In the genomic region with DNA sequence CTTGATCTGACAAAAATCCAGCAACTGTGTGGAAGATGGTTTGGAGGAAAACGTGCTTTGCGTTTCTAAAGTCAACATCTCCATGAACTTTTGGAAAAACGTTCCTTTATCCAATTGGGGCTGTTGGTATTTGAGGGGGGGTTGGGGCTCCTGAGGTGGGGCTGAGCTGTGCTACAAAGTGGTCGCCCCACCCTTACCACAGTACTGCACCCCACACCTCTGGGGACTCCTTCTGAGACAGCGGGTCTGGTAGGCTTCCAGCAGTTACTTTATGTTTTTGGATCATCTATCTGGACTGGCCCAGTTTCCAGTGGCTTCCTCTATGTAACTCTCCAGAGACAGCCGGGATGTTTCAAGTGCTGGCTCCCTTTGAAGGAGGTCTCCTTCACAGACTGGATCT, we compare ENCODE assay signal across 28 cellular contexts.
"Had no signal": no experiment of that assay in that cellular context is flagged by ENCODE, and none has a peak within 500 bp of the region (broad histone marks: within the 10 kb centered on the region; RNA-seq: fewer than 3 reads in every experiment).

No MANE protein-coding gene starts in this region.

- H3K79me2 ChIP-seq: hepatocyte had no signal

- H3K27me3 Mint-ChIP-seq: naive B cell; progenitor cell of endocrine pancreas; stimulated activated naive B cell treated with anti-CD40 and anti-IgM and Interleukin-4, amounts not matched to agents 10 μg/mL and 1 μg/mL and 100 μg/mL, for 72 hours had no signal

- H3K9me3 ChIP-seq: left ventricle myocardium inferior, neutrophil, ovary, right atrium auricular region, right lobe of liver, stomach, testis, thyroid gland, upper lobe of right lung had no signal

- H3K36me3 Mint-ChIP-seq: mesothelial cell of epicardium; naive B cell; natural killer cell; neural progenitor cell; stimulated activated naive B cell treated with anti-CD40 and anti-IgM and Interleukin-4, amounts not matched to agents 10 μg/mL and 1 μg/mL and 100 μg/mL, for 72 hours had no signal

- H3K36me3 ChIP-seq: left ventricle myocardium inferior, neural progenitor cell, neutrophil, ovary, right atrium auricular region, right lobe of liver, stomach, thyroid gland, upper lobe of right lung had no signal

- H3K27ac Mint-ChIP-seq: mesothelial cell of epicardium, natural killer cell, nephron progenitor cell, neural progenitor cell, progenitor cell of endocrine pancreas had no signal

- H3K4me2 ChIP-seq: hepatocyte, neural progenitor cell had no signal

- H3K4me1 Mint-ChIP-seq: mesothelial cell of epicardium, nephron progenitor cell, neural progenitor cell had no signal

- H3K27me3 ChIP-seq: hepatocyte, neural progenitor cell, neutrophil, ovary, right atrium auricular region, right lobe of liver, stomach, testis, thyroid gland, upper lobe of right lung had no signal

- H3K4me3 ChIP-seq: hepatocyte, left ventricle myocardium inferior, lung, neural progenitor cell, ovary, right atrium auricular region, right lobe of liver, skin epidermis, stomach, testis, thyroid gland, upper lobe of right lung had no signal

- H3K27ac ChIP-seq: hepatocyte, left ventricle myocardium inferior, neural progenitor cell, neutrophil, ovary, right atrium auricular region, right lobe of liver, stomach, testis, thyroid gland, upper lobe of right lung had no signal

- H3K4me1 ChIP-seq: left ventricle myocardium inferior, neural progenitor cell, right atrium auricular region, right lobe of liver, stomach, testis, thyroid gland, upper lobe of right lung had no signal

- H3K9me3 Mint-ChIP-seq: mesothelial cell of epicardium, natural killer cell, nephron progenitor cell, neural progenitor cell had no signal

- DNase-seq: islet precursor cell; left ventricle myocardium inferior; mesendoderm; naive B cell; natural killer cell; nephron progenitor cell; occipital lobe; ovary; right lobe of liver; stimulated activated CD4-positive, alpha-beta T cell treated with anti-CD3 and anti-CD28 coated beads, Interleukin-12 subunit alpha, Interleukin-12 subunit beta, amount 100 ng/mL, for 4 hours; stimulated activated CD4-positive, alpha-beta T cell treated with anti-CD3 and anti-CD28 coated beads, Interleukin-15, amount 100 ng/mL, for 24 hours; stimulated activated CD4-positive, alpha-beta T cell treated with anti-CD3 and anti-CD28 coated beads, Interleukin-2, amount 100 ng/mL, for 24 hours; stimulated activated CD4-positive, alpha-beta T cell treated with anti-CD3 and anti-CD28 coated beads, Interleukin-4, amount 100 ng/mL, for 1 hour; stimulated activated naive B cell treated with anti-CD40 and anti-IgM and Interleukin-4, amounts not matched to agents 10 μg/mL and 1 μg/mL and 100 μg/mL, for 72 hours; stimulated activated naive CD8-positive, alpha-beta T cell treated with anti-CD3 and anti-CD28 coated beads, Interleukin-15, Interleukin-2, amounts not matched to agents 100 U/mL and 50 U/mL, for 24 hours; stomach; testis; thyroid gland; trophoblast cell; upper lobe of right lung had no signal

- H2AFZ ChIP-seq: hepatocyte, neural progenitor cell had no signal

- H3K4me3 Mint-ChIP-seq: mesothelial cell of epicardium; natural killer cell; nephron progenitor cell; neural progenitor cell; stimulated activated naive B cell treated with anti-CD40 and anti-IgM and Interleukin-4, amounts not matched to agents 10 μg/mL and 1 μg/mL and 100 μg/mL, for 72 hours had no signal
